21 cellular contexts compared by ENCODE assay signal in the genomic region with DNA sequence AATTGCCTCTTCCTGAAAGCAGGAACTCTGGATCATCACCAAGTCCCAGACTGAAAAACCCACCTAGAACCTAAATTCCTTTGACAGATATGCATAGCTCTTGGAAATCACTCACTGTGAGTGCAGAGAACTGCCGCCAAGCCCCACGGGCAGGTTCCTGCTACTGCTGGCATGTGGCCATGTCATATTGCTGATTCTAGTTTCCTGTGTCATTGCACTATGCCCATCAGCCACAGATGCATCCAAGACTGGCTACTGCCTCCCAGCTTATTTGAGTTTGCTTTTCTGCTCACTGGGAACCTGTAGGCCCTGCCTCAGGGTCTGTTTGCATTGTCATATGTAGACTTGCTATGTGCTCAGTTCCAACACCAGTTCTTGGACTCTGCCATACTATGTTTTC.
"Had no signal": no experiment of that assay in that cellular context is flagged by ENCODE, and none has a peak within 500 bp of the region (broad histone marks: within the 10 kb centered on the region; RNA-seq: fewer than 3 reads in every experiment).

No MANE protein-coding gene starts in this region.

- H3K4me2 ChIP-seq: hepatocyte had no signal

- H2AFZ ChIP-seq: hepatocyte had no signal

- H3K4me1 ChIP-seq: psoas muscle, tibial nerve, upper lobe of right lung, vagina had no signal

- H3K27ac ChIP-seq: hepatocyte, neutrophil, psoas muscle, spleen, tibial nerve, upper lobe of right lung, vagina had no signal

- H3K79me2 ChIP-seq: hepatocyte had no signal

- H3K4me3 Mint-ChIP-seq: endodermal cell; naive thymus-derived CD8-positive, alpha-beta T cell; stimulated activated memory B cell treated with anti-CD40 and anti-IgM and Interleukin-4, amounts not matched to agents 10 μg/mL and 1 μg/mL and 100 μg/mL, for 72 hours; stimulated activated naive CD8-positive, alpha-beta T cell treated with anti-CD3 and anti-CD28 coated beads, Interleukin-15, Interleukin-2, amounts not matched to agents 100 ng/mL and 50 ng/mL, for 24 hours had no signal

- H3K9me3 ChIP-seq: neutrophil, psoas muscle, upper lobe of right lung, vagina had no signal

- H3K36me3 Mint-ChIP-seq: naive thymus-derived CD8-positive, alpha-beta T cell; stimulated activated memory B cell treated with anti-CD40 and anti-IgM and Interleukin-4, amounts not matched to agents 10 μg/mL and 1 μg/mL and 100 μg/mL, for 72 hours had no signal

- H3K4me1 Mint-ChIP-seq: naive thymus-derived CD8-positive, alpha-beta T cell; stimulated activated memory B cell treated with anti-CD40 and anti-IgM and Interleukin-4, amounts not matched to agents 10 μg/mL and 1 μg/mL and 100 μg/mL, for 72 hours had no signal

- ATAC-seq: left colon; naive thymus-derived CD8-positive, alpha-beta T cell; psoas muscle; sciatic nerve; stimulated activated memory B cell treated with anti-CD40 and anti-IgM and Interleukin-4, amounts not matched to agents 10 μg/mL and 1 μg/mL and 100 μg/mL, for 72 hours; upper lobe of right lung had no signal

- H3K27ac Mint-ChIP-seq: endodermal cell; naive thymus-derived CD8-positive, alpha-beta T cell; stimulated activated memory B cell treated with anti-CD40 and anti-IgM and Interleukin-4, amounts not matched to agents 10 μg/mL and 1 μg/mL and 100 μg/mL, for 72 hours; stimulated activated naive CD8-positive, alpha-beta T cell treated with anti-CD3 and anti-CD28 coated beads, Interleukin-15, Interleukin-2, amounts not matched to agents 100 ng/mL and 50 ng/mL, for 24 hours had no signal

- H3K9me3 Mint-ChIP-seq: stimulated activated memory B cell treated with anti-CD40 and anti-IgM and Interleukin-4, amounts not matched to agents 10 μg/mL and 1 μg/mL and 100 μg/mL, for 72 hours; stimulated activated naive CD8-positive, alpha-beta T cell treated with anti-CD3 and anti-CD28 coated beads, Interleukin-15, Interleukin-2, amounts not matched to agents 100 ng/mL and 50 ng/mL, for 24 hours had no signal

- H3K36me3 ChIP-seq: neutrophil, spleen, tibial nerve, upper lobe of right lung, vagina had no signal

- DNase-seq: dermis blood vessel endothelial cell; effector CD4-positive, alpha-beta T cell; endodermal cell; foreskin melanocyte; head of caudate nucleus; left colon; naive thymus-derived CD8-positive, alpha-beta T cell; psoas muscle; retina; spleen; stimulated activated CD4-positive, alpha-beta T cell treated with anti-CD3 and anti-CD28 coated beads, Interleukin-15, amount 100 ng/mL, for 24 hours; stimulated activated CD4-positive, alpha-beta T cell treated with anti-CD3 and anti-CD28 coated beads, Interleukin-1b, Interleukin-23, amount 100 ng/mL, for 48 hours; stimulated activated CD4-positive, alpha-beta T cell treated with anti-CD3 and anti-CD28 coated beads, Interleukin-4, amount 100 ng/mL, for 24 hours; upper lobe of right lung had no signal

- H3K4me3 ChIP-seq: hepatocyte, psoas muscle, spleen, tibial nerve, upper lobe of right lung, vagina had no signal

- H3K27me3 ChIP-seq: hepatocyte, neutrophil, spleen, tibial nerve, upper lobe of right lung, vagina had no signal
